9 cellular contexts compared by ENCODE assay signal in the genomic region with DNA sequence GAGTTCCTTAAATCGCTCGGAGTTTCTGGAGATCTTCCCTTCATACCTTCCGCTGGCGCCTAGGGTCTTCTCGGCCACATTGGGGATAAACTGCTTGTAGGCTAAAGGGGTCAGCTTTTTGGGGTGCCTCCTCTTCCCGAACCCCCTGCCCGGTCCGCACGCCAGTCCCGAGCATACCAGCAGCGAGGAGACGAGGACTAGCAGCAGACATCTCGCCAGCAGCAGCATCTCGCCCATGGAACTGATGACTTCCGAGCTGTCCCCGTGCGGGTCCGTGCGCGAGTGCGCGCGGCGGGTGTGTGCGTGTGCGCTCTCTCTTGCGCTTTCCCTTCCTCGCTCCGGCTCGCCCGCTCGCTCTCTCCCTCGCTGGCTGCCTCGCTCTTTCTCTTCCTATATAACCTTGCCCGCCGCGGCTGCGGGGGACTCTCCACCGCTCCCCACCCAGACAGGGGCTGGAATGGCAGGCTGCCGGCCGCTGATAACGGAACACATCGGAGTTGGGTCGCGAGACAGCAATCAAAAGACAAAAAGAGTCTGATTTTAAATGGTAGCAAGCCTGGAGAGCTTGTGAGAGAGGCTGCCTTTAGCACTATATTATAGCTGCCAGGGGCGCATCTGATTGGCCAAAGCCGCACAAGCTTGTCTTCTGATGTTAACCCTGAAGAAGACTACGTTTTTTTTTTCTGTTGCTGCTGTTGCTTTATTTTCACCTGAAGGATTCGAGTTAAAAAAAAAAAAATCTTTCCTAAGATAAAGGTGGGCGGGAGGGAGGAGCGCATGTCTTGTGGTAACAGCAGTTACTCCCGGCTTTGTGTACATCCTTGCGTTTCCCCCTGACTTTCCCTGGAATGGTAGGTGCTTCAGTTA. TPM values are rescaled to one million over a fixed set of nuclear protein-coding genes. Genes with fewer than 3 reads are reported as not detected.
A peak's percentile ranks its signal among the peaks of the same experiment; 100 is the strongest.
DNase-seq lines count a peak whose midpoint lies in the region; ATAC-seq and TF ChIP-seq lines count a peak whose summit lies in the region.
"Had no signal": no experiment of that assay in that cellular context is flagged by ENCODE, and none has a peak within 500 bp of the region (broad histone marks: within the 10 kb centered on the region; RNA-seq: fewer than 3 reads in every experiment).

Gene SHH, minus strand, starts transcription at position 569 of the 867 bp plus-strand sequence. Its CDS starts 341 bp downstream, at position 228.

- WGBS in HUES64: 3% methylated on average over 53 of the region's 53 CpGs

- peak within 1 kb of the TSS; percentile 11; the same call in 1 of the 2 replicates for H3K4me3 ChIP-seq in BJ (ENCODE audit: low read depth, low read length)
- H3K4me3 ChIP-seq in HUES64 (ENCODE audit: low read length): peak within 1 kb of the TSS; percentile 30
- H3K4me3 ChIP-seq in choroid plexus epithelial cell (ENCODE audit: low read depth, low read length): peak within 1 kb of the TSS; percentile 46

- TF ChIP-seq CTCF in BJ (IDR thresholded peaks at IDR 0.05; ENCODE audit: insufficient read depth, low read depth, low read length) (no peak), choroid plexus epithelial cell (conservative IDR thresholded peaks at IDR 0.05; ENCODE audit: low read depth, low read length) (no peak)

- H3K9me3 Mint-ChIP-seq in naive B cell: peaks cover 0 to 1% (median 0%) of the 10 kb centered on the region in 7 donors

- ATAC-seq in naive B cell (ENCODE audit: low read depth in 2 of 2) (no peak), GM21526 (IDR thresholded peaks at IDR 0.05; ENCODE audit: low FRiP score, unreplicated experiment) (no peak)

- H3K27ac ChIP-seq in HUES64 (ENCODE audit: low read depth, low read length): no peak within 1 kb of the TSS

- CTCF ChIA-PET in BJ (lab: Yijun Ruan, JAX): interaction anchor here (0.6 to 1.2 kb wide), 3 partner anchors 18 to 1361 kb away, joined by 3 to 4 read pairs (median 3); no protein-coding TSS in a partner anchor

- H3K36me3 Mint-ChIP-seq in naive B cell: peaks cover 0 to 7% of the 10 kb centered on the region in 2 donors

- DNase-seq in BJ (ENCODE audit: low read depth) (no peak), choroid plexus epithelial cell (ENCODE audit: low read depth) (peak; percentile 49), naive B cell (no peak), UCSD-AML1 (lab: John Stamatoyannopoulos, UW; ENCODE audit: unreplicated experiment) (no peak), LoVo (ENCODE audit: low spot score) (no peak)
- DNase-seq in effector CD4-positive, alpha-beta T cell: no peak
- DNase-seq: hippocampal formation had no signal

- H3K4me1 ChIP-seq in HUES64 (ENCODE audit: insufficient read depth, low read length): peaks cover 40% of the 10 kb centered on the region

- H3K27ac Mint-ChIP-seq in naive B cell: peak within 1 kb of the TSS in 2 of 6 donors; percentile 57 to 81

- H3K9me3 ChIP-seq in HUES64 (ENCODE audit: insufficient read depth, low read depth, low read length): no peaks in the 10 kb centered on the region

- POLR2A ChIA-PET in BJ (lab: Charles Lee): no interaction called here

- H3K4me3 Mint-ChIP-seq in naive B cell: peak within 1 kb of the TSS; percentile 36 to 87 (median 72)

- peaks cover 20 to 45% (median 38%) of the 10 kb centered on the region in 3 donors for H3K4me1 Mint-ChIP-seq in naive B cell

- peaks cover 40 to 87% (median 78%) of the 10 kb centered on the region in 3 donors for H3K27me3 Mint-ChIP-seq in naive B cell

- H3K36me3 ChIP-seq in BJ (ENCODE audit: control insufficient read depth, insufficient read depth, low read length) (no peaks in the 10 kb centered on the region), HUES64 (ENCODE audit: insufficient read depth, low read length) (no peaks in the 10 kb centered on the region)

- H3K27me3 ChIP-seq in BJ (ENCODE audit: control insufficient read depth, insufficient read depth, low read length) (peaks cover 63% of the 10 kb centered on the region), HUES64 (ENCODE audit: insufficient read depth, low read length) (peaks cover 93% of the 10 kb centered on the region)

- no peak within 1 kb of the TSS for H3K9ac ChIP-seq in HUES64 (ENCODE audit: low read depth, low read length)

RNA-seq across cellular contexts. Expression of gene SHH, which starts in this region (rescaled TPM):
- polyA plus RNA-seq in BJ (2011; rRNA removed) (not detected in 2 replicates), naive B cell (ENCODE audit: low read depth in 6 of 6) (under 1 TPM in 1 of 6 donors, not detected in 5; 0.17 TPM)
- polyA minus RNA-seq in BJ (2011; rRNA and poly(A)+ RNA removed): not detected in 2 replicates
- polyA plus RNA-seq in HUES64 (2013, experiment 1 of 2): 0.20 TPM
- polyA plus RNA-seq in HUES64 (2013, experiment 2 of 2): 0.57 TPM
